In the genomic region with DNA sequence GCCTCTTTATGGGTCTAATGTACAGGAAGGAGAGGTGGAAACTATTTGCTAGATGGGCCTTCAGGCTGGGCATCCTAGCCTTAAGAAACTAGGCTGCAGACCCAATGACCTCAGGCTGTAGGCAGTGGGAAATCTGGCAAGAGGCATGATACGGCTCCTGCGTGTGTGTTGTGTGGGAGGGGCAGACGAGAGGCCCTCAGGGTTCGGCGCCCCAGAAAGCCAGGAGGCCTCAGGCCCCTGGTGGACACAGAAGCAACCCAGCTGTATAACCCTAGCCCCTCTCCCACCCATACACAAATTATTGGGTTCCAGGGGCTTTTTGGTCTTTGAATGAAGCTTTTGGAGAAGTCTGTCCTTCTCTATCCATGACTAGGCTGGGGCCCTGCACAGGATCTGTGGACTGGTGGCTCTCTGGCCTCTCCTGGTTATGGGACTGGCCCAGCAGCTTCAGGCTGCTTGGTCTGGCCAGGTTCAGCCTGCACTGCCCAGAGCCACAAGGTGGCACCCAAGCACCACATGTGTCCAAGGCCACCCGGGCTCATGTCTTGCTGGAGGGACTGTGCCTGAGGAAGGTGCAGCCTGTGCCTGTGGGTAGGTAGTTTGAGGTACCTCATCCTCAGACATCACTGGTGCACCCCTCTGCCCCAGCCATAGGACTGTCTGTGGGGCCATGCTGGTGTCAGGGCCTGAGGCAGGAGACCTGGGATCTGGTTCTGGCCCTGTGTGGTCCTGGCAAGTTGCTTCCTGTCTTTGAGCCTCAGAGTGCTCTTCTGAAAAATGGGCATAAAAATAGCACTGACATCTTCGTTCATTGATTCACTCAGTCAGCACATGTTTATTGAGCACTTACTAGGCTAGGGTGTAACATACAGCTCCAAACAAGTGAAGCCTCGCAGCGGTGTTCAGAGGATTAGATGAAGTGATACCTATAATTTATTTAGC, we compare ENCODE assay signal across 7 cellular contexts.
DNase-seq lines count a peak whose midpoint lies in the region; ATAC-seq and TF ChIP-seq lines count a peak whose summit lies in the region.

No MANE protein-coding gene starts in this region.

- peak; percentile 75 for TF ChIP-seq CTCF in PC-9 (conservative IDR thresholded peaks at IDR 0.05)
- TF ChIP-seq CTCF in mammary epithelial cell (conservative IDR thresholded peaks at IDR 0.05 in 1 of 2, IDR thresholded peaks at IDR 0.05 in 1 of 2; ENCODE audit: extremely low read depth in 1 of 2, insufficient read depth in 1 of 2, low read depth in 1 of 2, low read length in 2 of 2), result peak; percentile 81 to 90

- dilution Hi-C loops in mammary epithelial cell (cut with HindIII; ENCODE audit: low sequenced_read_pairs), result no loop called here

- POLR2A ChIA-PET in PC-9 (lab: Charles Lee; ENCODE audit: unreplicated experiment), result no interaction called here

- DNase-seq in EL (peak; percentile 66), PC-9 (peak in 1 of 2 experiments; percentile 55), mammary epithelial cell (peak; percentile 44), left kidney (ENCODE audit: low read depth, low spot score) (peak; percentile 83), stromal cell of bone marrow (ENCODE audit: low read depth) (peak; percentile 18)

- H3K9ac ChIP-seq in mammary epithelial cell (ENCODE audit: insufficient read depth, low read length), result no peak overlapping the region

- H3K36me3 ChIP-seq in PC-9 (ENCODE audit: low read depth) (no peaks in the 10 kb centered on the region), mammary epithelial cell (ENCODE audit: insufficient read depth, low read length) (no peaks in the 10 kb centered on the region)

- H2AFZ ChIP-seq in PC-9 (no peak overlapping the region), mammary epithelial cell (ENCODE audit: low read depth, low read length) (peak overlapping the region; percentile 10)

- H3K4me1 ChIP-seq in PC-9 (replicated peaks; ENCODE audit: insufficient read depth), result no peaks in the 10 kb centered on the region
- H3K4me1 ChIP-seq in mammary epithelial cell (ENCODE audit: insufficient read depth, low read length), result no peaks in the 10 kb centered on the region

- ATAC-seq in GM19395 (IDR thresholded peaks at IDR 0.05; ENCODE audit: unreplicated experiment), result peak; percentile 69
- peak; percentile 59 for ATAC-seq in HG03558 (IDR thresholded peaks at IDR 0.05; ENCODE audit: extremely low read depth, unreplicated experiment)

- H3K9me3 ChIP-seq in PC-9 (ENCODE audit: insufficient read depth, low read depth) (no peaks in the 10 kb centered on the region), mammary epithelial cell (replicated peaks; ENCODE audit: insufficient read depth, low read length) (no peaks in the 10 kb centered on the region)

- in situ Hi-C loops in mammary epithelial cell (cut with MboI; ENCODE audit: low sequenced_read_pairs in 2 of 2), result loop anchor here (5.0 to 25.0 kb wide), 3 partner anchors 310 to 805 kb away; a partner anchor contains a TSS

- CTCF ChIA-PET in PC-9 (lab: Charles Lee), result interaction anchor here (0.6 kb wide), 1 partner anchor 63 kb away, joined by 3 read pairs; no protein-coding TSS in a partner anchor
- CTCF ChIA-PET in mammary epithelial cell (lab: Charles Lee; ENCODE audit: low non-redundant PET), result no interaction called here

- H3K27me3 ChIP-seq in PC-9 (ENCODE audit: insufficient read depth, low read depth) (no peaks in the 10 kb centered on the region), mammary epithelial cell (ENCODE audit: insufficient read depth, low read length) (no peaks in the 10 kb centered on the region)

- intact Hi-C loops in PC-9 (cut with micrococcal nuclease; ENCODE audit: unreplicated experiment), result loop anchor here (10.0 kb wide), 1 partner anchor 823 kb away; no protein-coding TSS in a partner anchor
- intact Hi-C loops in mammary epithelial cell (cut with micrococcal nuclease), result no loop called here

- H4K20me1 ChIP-seq in PC-9 (ENCODE audit: insufficient read depth) (no peaks in the 10 kb centered on the region), mammary epithelial cell (ENCODE audit: insufficient read depth, low read length) (no peaks in the 10 kb centered on the region)

- H3K79me2 ChIP-seq in PC-9 (ENCODE audit: low read depth) (no peaks in the 10 kb centered on the region), mammary epithelial cell (ENCODE audit: insufficient read depth, low read length) (no peaks in the 10 kb centered on the region)

- H3K4me3 ChIP-seq in PC-9 (no peak overlapping the region), mammary epithelial cell (replicated peaks in 1 of 3; ENCODE audit: insufficient read depth in 1 of 3, low read depth in 2 of 3, low read length in 3 of 3) (no peak overlapping the region)

- no peaks in the 10 kb centered on the region for H3K9me2 ChIP-seq in PC-9 (ENCODE audit: insufficient read depth)

- no peak overlapping the region for H3K4me2 ChIP-seq in PC-9
- H3K4me2 ChIP-seq in mammary epithelial cell (ENCODE audit: insufficient read depth, low read depth, low read length), result no peak overlapping the region

- H3K27ac ChIP-seq in PC-9 (no peak overlapping the region), mammary epithelial cell (ENCODE audit: insufficient read depth, low read depth, low read length) (no peak overlapping the region)

- 67% methylated on average over 5 of the region's 9 CpGs for WGBS in mammary epithelial cell (ENCODE audit: low coverage, missing lambda C conversion rate)

- no peaks in the 10 kb centered on the region for H3F3A ChIP-seq in PC-9 (ENCODE audit: insufficient read depth, low read depth)

- BruUV-seq in PC-9 (replicated peaks; lab: Mats Ljungman, UMichigan) (no TSS peak), mammary epithelial cell (replicated peaks; lab: Mats Ljungman, UMichigan) (no TSS peak)
